Comparison of ENCODE assay signal across 10 cellular contexts in genomic region chr6:16694789-16695188, GRCh38.
DNase-seq lines count a peak whose midpoint lies in the region; ATAC-seq and TF ChIP-seq lines count a peak whose summit lies in the region.
"Had no signal": no experiment of that assay in that cellular context is flagged by ENCODE, and none has a peak within 500 bp of the region (broad histone marks: within the 10 kb centered on the region; RNA-seq: fewer than 3 reads in every experiment).

No MANE protein-coding gene starts in this region.

- H3K27me3 ChIP-seq in CD4-positive, CD25-positive, alpha-beta regulatory T cell (ENCODE audit: control insufficient read depth, insufficient read depth, low read length) = no peaks in the 10 kb centered on the region

- CTCF ChIA-PET in activated B cell treated with CpG ODN at 0.5 μM for 24 hours (lab: Charles Lee) = no interaction called here

- H3K36me3 ChIP-seq in CD4-positive, CD25-positive, alpha-beta regulatory T cell (ENCODE audit: control insufficient read depth, insufficient read depth, low read length) = no peaks in the 10 kb centered on the region

- H3K9me3 Mint-ChIP-seq in CD4-positive, CD25-positive, alpha-beta regulatory T cell = peaks cover 0 to 1% (median 0%) of the 10 kb centered on the region in 7 donors
- H3K9me3 Mint-ChIP-seq in activated B cell treated with CpG ODN at 0.5 μM for 24 hours = peaks cover 3% of the 10 kb centered on the region

- no peak for ATAC-seq in CD4-positive, CD25-positive, alpha-beta regulatory T cell (ENCODE audit: low read depth in 2 of 2)
- ATAC-seq in GM18867 (IDR thresholded peaks at IDR 0.05; ENCODE audit: unreplicated experiment) = peak; percentile 59
- peak; percentile 58 for ATAC-seq in HG02884 (IDR thresholded peaks at IDR 0.05; ENCODE audit: unreplicated experiment)
- ATAC-seq in activated B cell treated with CpG ODN at 0.5 μM for 24 hours (ENCODE audit: low read depth) = peak; percentile 60
- no peak for ATAC-seq in HG03135 (IDR thresholded peaks at IDR 0.05; ENCODE audit: unreplicated experiment)

- H3K27ac ChIP-seq in CD4-positive, CD25-positive, alpha-beta regulatory T cell (ENCODE audit: insufficient read depth, low read length, poor library complexity, severe bottlenecking) = peak overlapping the region; percentile 15

- peak overlapping the region in 2 of 3 donors; percentile 18 to 47 for H3K27ac Mint-ChIP-seq in CD4-positive, CD25-positive, alpha-beta regulatory T cell
- H3K27ac Mint-ChIP-seq in activated B cell treated with CpG ODN at 0.5 μM for 24 hours = peak overlapping the region; percentile 53
- H3K27ac Mint-ChIP-seq: nephron progenitor cell had no signal

- no peaks in the 10 kb centered on the region for H3K9me3 ChIP-seq in CD4-positive, CD25-positive, alpha-beta regulatory T cell (ENCODE audit: control insufficient read depth in 2 of 2, low read length in 2 of 2)

- no peaks in the 10 kb centered on the region for H3K27me3 Mint-ChIP-seq in CD4-positive, CD25-positive, alpha-beta regulatory T cell
- no peaks in the 10 kb centered on the region for H3K27me3 Mint-ChIP-seq in activated B cell treated with CpG ODN at 0.5 μM for 24 hours

- H3K4me3 ChIP-seq in CD4-positive, CD25-positive, alpha-beta regulatory T cell (ENCODE audit: low read depth, low read length) = no peak overlapping the region

- H3K36me3 Mint-ChIP-seq in CD4-positive, CD25-positive, alpha-beta regulatory T cell = no peaks in the 10 kb centered on the region
- no peaks in the 10 kb centered on the region for H3K36me3 Mint-ChIP-seq in activated B cell treated with CpG ODN at 0.5 μM for 24 hours (ENCODE audit: low read depth)

- peak in 1 of 3 donors; percentile 69 for DNase-seq in CD4-positive, CD25-positive, alpha-beta regulatory T cell
- no peak for DNase-seq in activated B cell treated with CpG ODN at 0.5 μM for 24 hours
- no peak for DNase-seq in SK-N-DZ (ENCODE audit: low spot score)
- DNase-seq in glomerular visceral epithelial cell (ENCODE audit: extremely low spot score) = no peak
- no peak for DNase-seq in RKO (ENCODE audit: low spot score)
- DNase-seq: COR-L47, nephron progenitor cell had no signal

- intact Hi-C loops in activated B cell treated with CpG ODN at 0.5 μM for 24 hours (cut with micrococcal nuclease) = no loop called here

- H3K4me1 ChIP-seq in CD4-positive, CD25-positive, alpha-beta regulatory T cell (ENCODE audit: control insufficient read depth, insufficient read depth, low read length, poor library complexity, severe bottlenecking) = peaks cover 54% of the 10 kb centered on the region

- POLR2A ChIA-PET in activated B cell treated with CpG ODN at 0.5 μM for 24 hours (lab: Charles Lee) = interaction anchor here (0.6 to 1.6 kb wide), 2 partner anchors 17 to 66 kb away, joined by 3 to 5 read pairs; no protein-coding TSS in a partner anchor

- no peak for TF ChIP-seq CTCF in activated B cell treated with CpG ODN at 0.5 μM for 24 hours (IDR thresholded peaks at IDR 0.05)

- peak overlapping the region in 3 of 4 donors; percentile 5 to 67 (median 30) for H3K4me3 Mint-ChIP-seq in CD4-positive, CD25-positive, alpha-beta regulatory T cell
- no peak overlapping the region for H3K4me3 Mint-ChIP-seq in activated B cell treated with CpG ODN at 0.5 μM for 24 hours
- H3K4me3 Mint-ChIP-seq: nephron progenitor cell had no signal

- H3K4me1 Mint-ChIP-seq in CD4-positive, CD25-positive, alpha-beta regulatory T cell = peaks cover 57 to 79% (median 66%) of the 10 kb centered on the region in 4 donors
- H3K4me1 Mint-ChIP-seq in activated B cell treated with CpG ODN at 0.5 μM for 24 hours = peaks cover 56% of the 10 kb centered on the region

Comparison
In these comparisons a context has a peak if more than half of its experiments do, and no peak if none do; other contexts are left out.
1. ATAC-seq: peak in GM18867 (single experiment), HG02884 (single experiment) and activated B cell treated with CpG ODN at 0.5 μM for 24 hours (single experiment); none in CD4-positive, CD25-positive, alpha-beta regulatory T cell (0 of 2) and HG03135 (single experiment).